In the genomic region with DNA sequence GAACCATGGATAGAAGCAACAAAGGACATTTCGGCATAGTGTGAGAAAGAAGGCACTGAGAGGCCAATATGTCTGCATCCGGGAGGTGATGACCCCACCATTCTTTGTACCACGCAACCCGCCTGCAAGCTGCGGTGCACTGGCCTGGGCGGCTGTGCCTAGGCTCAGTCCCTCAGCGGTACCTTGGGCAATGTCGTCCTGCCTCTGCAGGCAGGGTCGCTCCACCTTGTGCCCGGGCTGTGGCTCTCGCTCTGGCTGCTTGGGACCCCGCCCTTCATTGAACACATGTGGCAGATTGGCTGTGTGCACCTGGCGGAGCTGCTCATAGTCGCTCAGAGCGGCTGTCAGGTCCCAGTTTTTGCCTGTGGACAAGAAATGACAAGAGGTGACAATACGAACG, we compare ENCODE assay signal across 24 cellular contexts.
"Had no signal": no experiment of that assay in that cellular context is flagged by ENCODE, and none has a peak within 500 bp of the region (broad histone marks: within the 10 kb centered on the region; RNA-seq: fewer than 3 reads in every experiment).

No MANE protein-coding gene starts in this region.

- H3K9me3 ChIP-seq: colonic mucosa, esophagus squamous epithelium, gastrocnemius medialis had no signal

- DNase-seq: colonic mucosa; cortex of kidney; dermis blood vessel endothelial cell; dorsolateral prefrontal cortex; effector CD4-positive, alpha-beta T cell; effector CD8-positive, alpha-beta T cell; effector memory CD4-positive, alpha-beta T cell; effector memory CD8-positive, alpha-beta T cell; endodermal cell; erythroblast; esophagus squamous epithelium; foreskin fibroblast; foreskin keratinocyte; foreskin melanocyte; gastrocnemius medialis; glutamatergic neuron; head of caudate nucleus; heart left ventricle; heart right ventricle had no signal

- H3K4me3 ChIP-seq: colonic mucosa, coronary artery, dorsolateral prefrontal cortex, esophagus muscularis mucosa, esophagus squamous epithelium, gastrocnemius medialis, gastroesophageal sphincter, heart left ventricle, heart right ventricle had no signal

- H3K27me3 ChIP-seq: colonic mucosa, dorsolateral prefrontal cortex, esophagus muscularis mucosa, esophagus squamous epithelium, foreskin keratinocyte, gastrocnemius medialis, gastroesophageal sphincter, heart left ventricle, heart right ventricle had no signal

- ATAC-seq: effector memory CD8-positive, alpha-beta T cell; esophagus mucosa; foreskin keratinocyte; gastrocnemius medialis; gastroesophageal sphincter; heart left ventricle; heart right ventricle had no signal

- H3K4me1 ChIP-seq: colonic mucosa, esophagus muscularis mucosa, foreskin keratinocyte, gastrocnemius medialis, gastroesophageal sphincter, heart right ventricle had no signal

- H3K27ac ChIP-seq: colonic mucosa, coronary artery, dorsolateral prefrontal cortex, epithelial cell of prostate, esophagus muscularis mucosa, esophagus squamous epithelium, foreskin keratinocyte, gastrocnemius medialis, gastroesophageal sphincter, heart left ventricle, heart right ventricle had no signal

- H3K36me3 ChIP-seq: colonic mucosa, heart left ventricle had no signal
